ENCODE assay signal across 8 cellular contexts in the genomic region with DNA sequence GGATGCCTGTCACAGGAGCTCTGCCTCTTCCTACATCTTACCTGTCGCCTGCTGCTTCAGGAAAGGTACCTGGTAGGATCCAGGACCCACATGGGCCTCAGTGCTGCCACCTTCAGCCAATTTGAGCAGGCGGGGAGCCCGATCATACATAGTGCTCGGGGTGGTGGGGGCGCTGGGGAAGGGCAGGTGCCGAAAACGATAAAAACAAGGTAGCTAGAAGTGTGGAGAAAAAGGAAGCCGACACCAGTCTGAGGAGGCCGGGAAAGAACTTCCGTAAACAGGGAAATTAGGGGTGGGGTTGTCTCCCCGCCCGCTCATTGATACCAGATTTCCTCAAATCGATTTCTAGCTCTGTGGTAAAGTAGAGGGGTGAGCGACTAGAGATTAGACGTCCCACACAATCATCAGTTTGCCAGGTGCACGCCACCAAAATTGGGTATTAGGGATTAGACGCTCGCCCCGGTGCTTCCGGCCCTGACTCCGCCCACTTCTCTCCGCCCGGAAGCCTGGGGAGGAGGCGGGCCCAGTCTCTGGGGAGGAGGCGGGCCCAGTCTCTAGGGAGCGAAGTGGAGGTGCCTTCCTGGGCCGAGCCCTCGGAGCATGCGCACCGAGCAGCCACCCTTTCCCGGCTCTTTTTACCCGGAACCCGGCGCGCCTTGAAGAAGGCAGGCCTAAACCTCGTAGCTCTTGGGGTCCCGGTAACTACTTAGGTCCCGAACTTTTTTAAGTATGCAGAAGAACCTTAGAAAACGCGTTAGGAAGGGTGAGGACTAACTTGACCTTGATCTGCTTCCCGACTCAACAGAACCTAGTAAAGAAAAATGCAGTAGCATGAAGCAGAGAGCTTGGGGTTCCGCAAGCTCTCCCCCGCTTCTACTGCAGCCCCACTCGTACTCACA. TPM values are rescaled to one million over a fixed set of nuclear protein-coding genes. Genes with fewer than 3 reads are reported as not detected.
A peak's percentile ranks its signal among the peaks of the same experiment; 100 is the strongest.
DNase-seq lines count a peak whose midpoint lies in the region; ATAC-seq and TF ChIP-seq lines count a peak whose summit lies in the region.

A gene (minus strand): TSS at position 476 of the 899 bp plus-strand sequence.

- H3K9me3 ChIP-seq in right atrium auricular region = no peaks in the 10 kb centered on the region
- H3K9me3 ChIP-seq in prostate gland = no peaks in the 10 kb centered on the region

- TF ChIP-seq CTCF in GM12875 (IDR thresholded peaks at IDR 0.05; ENCODE audit: borderline replicate concordance, insufficient read depth, low read depth, low read length) = peak; percentile 59; the same call in 1 of the 2 replicates
- peak in 1 of 2 donors; percentile 62 for TF ChIP-seq CTCF in right atrium auricular region (IDR thresholded peaks at IDR 0.05)
- TF ChIP-seq CTCF in prostate gland (IDR thresholded peaks at IDR 0.05) = peak in 3 of 4 experiments; percentile 37 to 50 (median 43)

- no peaks in the 10 kb centered on the region for H3K4me1 ChIP-seq in right atrium auricular region
- H3K4me1 ChIP-seq in prostate gland (replicated peaks) = no peaks in the 10 kb centered on the region
- no peaks in the 10 kb centered on the region for H3K4me1 ChIP-seq in urinary bladder (ENCODE audit: insufficient read depth)

- peak; percentile 41 for TF ChIP-seq POLR2A in prostate gland (IDR thresholded peaks at IDR 0.05)

- H3K27ac ChIP-seq in angular gyrus (ENCODE audit: low read depth, low read length) = peak within 1 kb of the TSS; percentile 87
- peak within 1 kb of the TSS; percentile 80 to 87 for H3K27ac ChIP-seq in right atrium auricular region
- peak within 1 kb of the TSS; percentile 90 to 92 for H3K27ac ChIP-seq in prostate gland
- peak within 1 kb of the TSS; percentile 58 for H3K27ac ChIP-seq in urinary bladder (ENCODE audit: low read depth)

- WGBS in prostate gland = 5% methylated on average over 44 of the region's 44 CpGs
- 5% methylated on average over 44 of the region's 44 CpGs for WGBS in urinary bladder

- peak; percentile 98 for ATAC-seq in HG02759 (IDR thresholded peaks at IDR 0.05; ENCODE audit: unreplicated experiment)

- intact Hi-C loops in prostate gland (cut with DNase I) = loop anchor here (5.0 kb wide), 1 partner anchor 119 kb away; a partner anchor contains a TSS

- H3K27me3 ChIP-seq in right atrium auricular region (no peaks in the 10 kb centered on the region), prostate gland (replicated peaks; ENCODE audit: insufficient read depth) (no peaks in the 10 kb centered on the region)

- peak; percentile 94 for DNase-seq in NCI-H1436 (lab: John Stamatoyannopoulos, UW)
- DNase-seq in T-helper 1 cell = peak; percentile 88 to 94 (median 89)
- DNase-seq in right atrium auricular region (ENCODE audit: low spot score) = peak; percentile 81
- peak; percentile 88 for DNase-seq in prostate gland (ENCODE audit: low spot score)

- no peaks in the 10 kb centered on the region for H3K36me3 ChIP-seq in right atrium auricular region
- H3K36me3 ChIP-seq in prostate gland = no peaks in the 10 kb centered on the region
- H3K36me3 ChIP-seq in urinary bladder (ENCODE audit: insufficient read depth) = no peaks in the 10 kb centered on the region

- H3K4me3 ChIP-seq in GM12875 (ENCODE audit: low read depth, low read length) (peak within 1 kb of the TSS; percentile 62), right atrium auricular region (peak within 1 kb of the TSS; percentile 64 to 75), prostate gland (peak within 1 kb of the TSS; percentile 46 to 60), urinary bladder (ENCODE audit: low read depth, low read length) (peak within 1 kb of the TSS; percentile 53)

RNA-seq across cellular contexts. Expression of the gene that starts here (rescaled TPM):
- total RNA-seq in right atrium auricular region (under 1 TPM; 0.37 to 0.71 TPM), prostate gland (1 to 10 TPM in 1 of 2 donors, under 1 TPM in 1; 0.77 to 1.1 TPM), urinary bladder (1.0 TPM)
- polyA plus RNA-seq in urinary bladder = 0.03 TPM

Comparison
In these comparisons a context has a peak if more than half of its experiments do, and no peak if none do; other contexts are left out.
1. Peak in every context shown above with its lines: DNase-seq, ATAC-seq, H3K4me3 ChIP-seq and H3K27ac ChIP-seq.
2. Peak in DNase-seq, H3K4me3 ChIP-seq and H3K27ac ChIP-seq in right atrium auricular region; RNA of the gene not detected or under 1 TPM.